In the genomic region with DNA sequence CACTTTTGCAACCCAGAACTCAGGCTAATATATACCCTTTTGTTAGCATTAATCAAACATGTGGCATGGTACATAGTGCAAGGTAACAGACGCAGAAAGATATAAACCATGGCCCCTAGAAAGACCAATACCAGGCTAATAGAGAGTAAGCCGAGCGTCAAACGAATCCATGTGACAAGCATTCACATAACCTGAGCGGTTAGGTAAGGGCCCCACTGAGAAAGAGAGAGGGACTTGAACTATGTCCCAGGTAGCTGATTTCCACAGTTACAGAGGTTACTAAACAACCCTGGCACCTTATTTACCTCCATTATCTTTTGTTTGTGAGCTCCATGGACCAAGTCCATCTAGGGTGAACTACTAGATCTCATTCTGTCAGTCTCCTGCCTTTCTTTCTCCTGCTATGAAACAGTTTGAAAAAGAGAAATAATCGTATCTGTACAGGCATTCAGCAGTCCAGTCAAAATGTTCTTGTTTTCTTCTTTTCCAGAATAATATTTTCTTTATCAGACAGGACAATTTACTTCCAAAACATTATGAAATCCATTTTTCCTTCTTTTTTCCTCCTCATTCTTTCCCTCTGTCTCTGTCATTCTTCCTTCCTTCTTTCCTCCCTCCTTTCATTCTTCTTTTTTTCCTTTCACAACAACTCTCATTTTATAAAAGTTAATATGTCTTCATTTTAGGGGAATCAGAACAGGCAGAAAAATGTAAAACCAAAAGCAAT, we compare ENCODE assay signal across 1 cellular context.
TF ChIP-seq lines count a peak whose summit lies in the region.

No MANE protein-coding gene starts in this region.

TF ChIP-seq in HepG2, 621 proteins besides CTCF, POLR2A, EP300 and RAD21 (continued from another document and continues in another):
- TF ChIP-seq HNF1A (IDR thresholded peaks at IDR 0.05; ENCODE audit: low read depth) = peak; percentile 73
- peak; percentile 27; the same call in 1 of the 2 replicates for TF ChIP-seq HNF1A (CRISPR knock-in tag; IDR thresholded peaks at IDR 0.05; ENCODE audit: borderline replicate concordance)
- TF ChIP-seq KAT7 (CRISPR knock-in tag; IDR thresholded peaks at IDR 0.05; ENCODE audit: borderline replicate concordance) = no peak; the same call in 1 of the 2 replicates
- TF ChIP-seq CAMTA2 (CRISPR knock-in tag; IDR thresholded peaks at IDR 0.05; ENCODE audit: borderline replicate concordance) = no peak
- peak; percentile 65; the same call in 1 of the 2 replicates for TF ChIP-seq KDM3A (CRISPR knock-in tag; IDR thresholded peaks at IDR 0.05; ENCODE audit: low read depth)
- TF ChIP-seq PLSCR1 (CRISPR knock-in tag; IDR thresholded peaks at IDR 0.05; ENCODE audit: borderline replicate concordance) = no peak
- 0 out of 2 replicates have a peak, but pooled peaks have one; percentile 61 for TF ChIP-seq SNAPC2 (CRISPR knock-in tag; IDR thresholded peaks at IDR 0.05)
- peak; percentile 98 for TF ChIP-seq HNF4G (IDR thresholded peaks at IDR 0.05; ENCODE audit: borderline replicate concordance, low read depth, low read length)
- peak; percentile 78; the same call in 1 of the 2 replicates for TF ChIP-seq HNF4G (CRISPR knock-in tag; IDR thresholded peaks at IDR 0.05; ENCODE audit: borderline replicate concordance, low read depth)
- TF ChIP-seq ZBTB21 (CRISPR knock-in tag; IDR thresholded peaks at IDR 0.05) = no peak
- no peak for TF ChIP-seq ZSCAN31 (CRISPR knock-in tag; IDR thresholded peaks at IDR 0.05; ENCODE audit: low read depth)
- TF ChIP-seq, protein P1, sequence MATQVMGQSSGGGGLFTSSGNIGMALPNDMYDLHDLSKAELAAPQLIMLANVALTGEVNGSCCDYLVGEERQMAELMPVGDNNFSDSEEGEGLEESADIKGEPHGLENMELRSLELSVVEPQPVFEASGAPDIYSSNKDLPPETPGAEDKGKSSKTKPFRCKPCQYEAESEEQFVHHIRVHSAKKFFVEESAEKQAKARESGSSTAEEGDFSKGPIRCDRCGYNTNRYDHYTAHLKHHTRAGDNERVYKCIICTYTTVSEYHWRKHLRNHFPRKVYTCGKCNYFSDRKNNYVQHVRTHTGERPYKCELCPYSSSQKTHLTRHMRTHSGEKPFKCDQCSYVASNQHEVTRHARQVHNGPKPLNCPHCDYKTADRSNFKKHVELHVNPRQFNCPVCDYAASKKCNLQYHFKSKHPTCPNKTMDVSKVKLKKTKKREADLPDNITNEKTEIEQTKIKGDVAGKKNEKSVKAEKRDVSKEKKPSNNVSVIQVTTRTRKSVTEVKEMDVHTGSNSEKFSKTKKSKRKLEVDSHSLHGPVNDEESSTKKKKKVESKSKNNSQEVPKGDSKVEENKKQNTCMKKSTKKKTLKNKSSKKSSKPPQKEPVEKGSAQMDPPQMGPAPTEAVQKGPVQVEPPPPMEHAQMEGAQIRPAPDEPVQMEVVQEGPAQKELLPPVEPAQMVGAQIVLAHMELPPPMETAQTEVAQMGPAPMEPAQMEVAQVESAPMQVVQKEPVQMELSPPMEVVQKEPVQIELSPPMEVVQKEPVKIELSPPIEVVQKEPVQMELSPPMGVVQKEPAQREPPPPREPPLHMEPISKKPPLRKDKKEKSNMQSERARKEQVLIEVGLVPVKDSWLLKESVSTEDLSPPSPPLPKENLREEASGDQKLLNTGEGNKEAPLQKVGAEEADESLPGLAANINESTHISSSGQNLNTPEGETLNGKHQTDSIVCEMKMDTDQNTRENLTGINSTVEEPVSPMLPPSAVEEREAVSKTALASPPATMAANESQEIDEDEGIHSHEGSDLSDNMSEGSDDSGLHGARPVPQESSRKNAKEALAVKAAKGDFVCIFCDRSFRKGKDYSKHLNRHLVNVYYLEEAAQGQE (IDR thresholded peaks at IDR 0.05; ENCODE audit: borderline replicate concordance in 1 of 2, low read depth in 1 of 2, low read length in 2 of 2) = peak in 1 of 2 experiments; percentile 61; a peak in 1 of 4 replicates
- peak; percentile 81 for TF ChIP-seq ZSCAN9 (CRISPR knock-in tag; IDR thresholded peaks at IDR 0.05; ENCODE audit: borderline replicate concordance)
- no peak for TF ChIP-seq ZNF484 (CRISPR knock-in tag; IDR thresholded peaks at IDR 0.05; ENCODE audit: borderline replicate concordance, low read depth)
- TF ChIP-seq ZNF792 (CRISPR knock-in tag; IDR thresholded peaks at IDR 0.05) = peak; percentile 80; the same call in 1 of the 2 replicates
- no peak for TF ChIP-seq ZBTB46 (CRISPR knock-in tag; IDR thresholded peaks at IDR 0.05; ENCODE audit: borderline replicate concordance)
- TF ChIP-seq ZIK1 (CRISPR knock-in tag; IDR thresholded peaks at IDR 0.05; ENCODE audit: borderline replicate concordance, low read depth) = 0 out of 2 replicates have a peak, but pooled peaks have one; percentile 17
- peak in 1 of 2 experiments; percentile 90; a peak in 2 of 4 replicates for TF ChIP-seq KLF16 (CRISPR knock-in tag; IDR thresholded peaks at IDR 0.05)
- peak; percentile 94 for TF ChIP-seq MEF2D (CRISPR knock-in tag; IDR thresholded peaks at IDR 0.05)
- TF ChIP-seq SP2 (CRISPR knock-in tag; IDR thresholded peaks at IDR 0.05) = no peak
- TF ChIP-seq, protein P2, sequence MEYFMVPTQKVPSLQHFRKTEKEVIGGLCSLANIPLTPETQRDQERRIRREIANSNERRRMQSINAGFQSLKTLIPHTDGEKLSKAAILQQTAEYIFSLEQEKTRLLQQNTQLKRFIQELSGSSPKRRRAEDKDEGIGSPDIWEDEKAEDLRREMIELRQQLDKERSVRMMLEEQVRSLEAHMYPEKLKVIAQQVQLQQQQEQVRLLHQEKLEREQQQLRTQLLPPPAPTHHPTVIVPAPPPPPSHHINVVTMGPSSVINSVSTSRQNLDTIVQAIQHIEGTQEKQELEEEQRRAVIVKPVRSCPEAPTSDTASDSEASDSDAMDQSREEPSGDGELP (IDR thresholded peaks at IDR 0.05; ENCODE audit: borderline replicate concordance, low read depth) = peak; percentile 54; the same call in 1 of the 2 replicates
- TF ChIP-seq, protein P3, sequence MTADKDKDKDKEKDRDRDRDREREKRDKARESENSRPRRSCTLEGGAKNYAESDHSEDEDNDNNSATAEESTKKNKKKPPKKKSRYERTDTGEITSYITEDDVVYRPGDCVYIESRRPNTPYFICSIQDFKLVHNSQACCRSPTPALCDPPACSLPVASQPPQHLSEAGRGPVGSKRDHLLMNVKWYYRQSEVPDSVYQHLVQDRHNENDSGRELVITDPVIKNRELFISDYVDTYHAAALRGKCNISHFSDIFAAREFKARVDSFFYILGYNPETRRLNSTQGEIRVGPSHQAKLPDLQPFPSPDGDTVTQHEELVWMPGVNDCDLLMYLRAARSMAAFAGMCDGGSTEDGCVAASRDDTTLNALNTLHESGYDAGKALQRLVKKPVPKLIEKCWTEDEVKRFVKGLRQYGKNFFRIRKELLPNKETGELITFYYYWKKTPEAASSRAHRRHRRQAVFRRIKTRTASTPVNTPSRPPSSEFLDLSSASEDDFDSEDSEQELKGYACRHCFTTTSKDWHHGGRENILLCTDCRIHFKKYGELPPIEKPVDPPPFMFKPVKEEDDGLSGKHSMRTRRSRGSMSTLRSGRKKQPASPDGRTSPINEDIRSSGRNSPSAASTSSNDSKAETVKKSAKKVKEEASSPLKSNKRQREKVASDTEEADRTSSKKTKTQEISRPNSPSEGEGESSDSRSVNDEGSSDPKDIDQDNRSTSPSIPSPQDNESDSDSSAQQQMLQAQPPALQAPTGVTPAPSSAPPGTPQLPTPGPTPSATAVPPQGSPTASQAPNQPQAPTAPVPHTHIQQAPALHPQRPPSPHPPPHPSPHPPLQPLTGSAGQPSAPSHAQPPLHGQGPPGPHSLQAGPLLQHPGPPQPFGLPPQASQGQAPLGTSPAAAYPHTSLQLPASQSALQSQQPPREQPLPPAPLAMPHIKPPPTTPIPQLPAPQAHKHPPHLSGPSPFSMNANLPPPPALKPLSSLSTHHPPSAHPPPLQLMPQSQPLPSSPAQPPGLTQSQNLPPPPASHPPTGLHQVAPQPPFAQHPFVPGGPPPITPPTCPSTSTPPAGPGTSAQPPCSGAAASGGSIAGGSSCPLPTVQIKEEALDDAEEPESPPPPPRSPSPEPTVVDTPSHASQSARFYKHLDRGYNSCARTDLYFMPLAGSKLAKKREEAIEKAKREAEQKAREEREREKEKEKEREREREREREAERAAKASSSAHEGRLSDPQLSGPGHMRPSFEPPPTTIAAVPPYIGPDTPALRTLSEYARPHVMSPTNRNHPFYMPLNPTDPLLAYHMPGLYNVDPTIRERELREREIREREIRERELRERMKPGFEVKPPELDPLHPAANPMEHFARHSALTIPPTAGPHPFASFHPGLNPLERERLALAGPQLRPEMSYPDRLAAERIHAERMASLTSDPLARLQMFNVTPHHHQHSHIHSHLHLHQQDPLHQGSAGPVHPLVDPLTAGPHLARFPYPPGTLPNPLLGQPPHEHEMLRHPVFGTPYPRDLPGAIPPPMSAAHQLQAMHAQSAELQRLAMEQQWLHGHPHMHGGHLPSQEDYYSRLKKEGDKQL (CRISPR knock-in tag; IDR thresholded peaks at IDR 0.05; ENCODE audit: low read depth) = no peak
- no peak for TF ChIP-seq BHLHE40 (IDR thresholded peaks at IDR 0.05; ENCODE audit: low read length)
- no peak for TF ChIP-seq SP1 (IDR thresholded peaks at IDR 0.05)
- TF ChIP-seq SP1 (CRISPR knock-in tag; IDR thresholded peaks at IDR 0.05) = no peak
- TF ChIP-seq, protein P4, sequence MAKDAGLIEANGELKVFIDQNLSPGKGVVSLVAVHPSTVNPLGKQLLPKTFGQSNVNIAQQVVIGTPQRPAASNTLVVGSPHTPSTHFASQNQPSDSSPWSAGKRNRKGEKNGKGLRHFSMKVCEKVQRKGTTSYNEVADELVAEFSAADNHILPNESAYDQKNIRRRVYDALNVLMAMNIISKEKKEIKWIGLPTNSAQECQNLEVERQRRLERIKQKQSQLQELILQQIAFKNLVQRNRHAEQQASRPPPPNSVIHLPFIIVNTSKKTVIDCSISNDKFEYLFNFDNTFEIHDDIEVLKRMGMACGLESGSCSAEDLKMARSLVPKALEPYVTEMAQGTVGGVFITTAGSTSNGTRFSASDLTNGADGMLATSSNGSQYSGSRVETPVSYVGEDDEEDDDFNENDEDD (CRISPR knock-in tag; IDR thresholded peaks at IDR 0.05; ENCODE audit: borderline replicate concordance) = peak; percentile 93
- TF ChIP-seq HOXA7 (CRISPR knock-in tag; IDR thresholded peaks at IDR 0.05) = no peak
- TF ChIP-seq TCF7 (IDR thresholded peaks at IDR 0.05; ENCODE audit: low read depth) = 0 out of 2 replicates have a peak, but pooled peaks have one; percentile 12
- 0 out of 2 replicates have a peak, but pooled peaks have one; percentile 55 for TF ChIP-seq ZNF605 (CRISPR knock-in tag; IDR thresholded peaks at IDR 0.05)
- peak; percentile 53; the same call in 1 of the 2 replicates for TF ChIP-seq ZSCAN5A (CRISPR knock-in tag; IDR thresholded peaks at IDR 0.05; ENCODE audit: borderline replicate concordance)
- peak; percentile 84 for TF ChIP-seq PHF21A (CRISPR knock-in tag; IDR thresholded peaks at IDR 0.05)
